8 cellular contexts compared by ENCODE assay signal in genomic region chr12:13941258-13942249, GRCh38. TPM values are rescaled to one million over a fixed set of nuclear protein-coding genes. Genes with fewer than 3 reads are reported as not detected.
DNase-seq lines count a peak whose midpoint lies in the region; ATAC-seq and TF ChIP-seq lines count a peak whose summit lies in the region.

No MANE protein-coding gene starts in this region.

- no peak overlapping the region for H3K9ac ChIP-seq in iPS-15b (ENCODE audit: low read depth, low read length)

- H3K9me3 ChIP-seq in WERI-Rb-1 (ENCODE audit: severe bottlenecking) (no peaks in the 10 kb centered on the region), iPS-15b (ENCODE audit: control insufficient read depth, insufficient read depth, low read length) (peaks cover 5% of the 10 kb centered on the region), upper lobe of right lung (no peaks in the 10 kb centered on the region)

- H3K27me3 ChIP-seq in WERI-Rb-1 (ENCODE audit: insufficient read depth, low read depth, severe bottlenecking) (no peaks in the 10 kb centered on the region), iPS-15b (ENCODE audit: control insufficient read depth, insufficient read depth, low read length) (no peaks in the 10 kb centered on the region), upper lobe of right lung (no peaks in the 10 kb centered on the region)

- TF ChIP-seq CTCF in WERI-Rb-1 (IDR thresholded peaks at IDR 0.05; ENCODE audit: low read depth, low read length): peak; percentile 64
- peak; percentile 30 for TF ChIP-seq CTCF in upper lobe of right lung (IDR thresholded peaks at IDR 0.05)

- H3K4me3 ChIP-seq in WERI-Rb-1 (ENCODE audit: low read depth, low read length) (no peak overlapping the region), iPS-15b (ENCODE audit: low read depth, low read length) (peak overlapping the region; percentile 31), upper lobe of right lung (no peak overlapping the region)

- DNase-seq in NOMO-1 (lab: John Stamatoyannopoulos, UW; ENCODE audit: unreplicated experiment in 2 of 2) (peak; percentile 1 to 30), NOMO-1 treated with dmso at 0.1 percent for 144 hours (lab: John Stamatoyannopoulos, UW; ENCODE audit: unreplicated experiment) (no peak), H4 (ENCODE audit: low spot score) (peak; percentile 85), MV-4-11 (lab: John Stamatoyannopoulos, UW) (peak; percentile 30), WERI-Rb-1 (peak; percentile 70), upper lobe of right lung (no peak)
- no peak for DNase-seq in activated CD8-positive, alpha-beta memory T cell treated with anti-CD3 and anti-CD28 coated beads, Interleukin-2, amount 50 U/mL, for 48 hours

- H3K27ac ChIP-seq in WERI-Rb-1 (no peak overlapping the region), upper lobe of right lung (no peak overlapping the region)

- peak; percentile 95 for ATAC-seq in upper lobe of right lung

- H3K4me1 ChIP-seq in iPS-15b (ENCODE audit: control insufficient read depth, insufficient read depth, low read length) (peaks cover 16% of the 10 kb centered on the region), upper lobe of right lung (no peaks in the 10 kb centered on the region)

- intact Hi-C loops in upper lobe of right lung (cut with DNase I): no loop called here

- H3K36me3 ChIP-seq in WERI-Rb-1: no peaks in the 10 kb centered on the region
- H3K36me3 ChIP-seq in iPS-15b (ENCODE audit: control insufficient read depth, insufficient read depth, low read length): no peaks in the 10 kb centered on the region
- H3K36me3 ChIP-seq in upper lobe of right lung: no peaks in the 10 kb centered on the region

RNA-seq across cellular contexts. Expression of gene GRIN2B, which starts 39.8 kb away (rescaled TPM):
- total RNA-seq in H4 (2014; rRNA removed; shearing (Covaris generic)): not detected in 2 replicates
- total RNA-seq in upper lobe of right lung: 1.1 TPM

Comparison
In these comparisons a context has a peak if more than half of its experiments do, and no peak if none do; other contexts are left out.
1. DNase-seq: peak in NOMO-1 (2 of 2), H4 (single experiment), MV-4-11 (single experiment) and WERI-Rb-1 (single experiment); none in NOMO-1 treated with dmso at 0.1 percent for 144 hours (single experiment), upper lobe of right lung (single experiment) and activated CD8-positive, alpha-beta memory T cell treated with anti-CD3 and anti-CD28 coated beads, Interleukin-2, amount 50 U/mL, for 48 hours (single experiment).